Comparison of ENCODE assay signal across 1 cellular context in genomic region chr20:31602779-31603441, GRCh38.
TF ChIP-seq lines count a peak whose summit lies in the region.

No MANE protein-coding gene starts in this region.

TF ChIP-seq in GM12878, 131 proteins besides CTCF, POLR2A, EP300 and RAD21 (continued from another document):
- TF ChIP-seq, protein P1, sequence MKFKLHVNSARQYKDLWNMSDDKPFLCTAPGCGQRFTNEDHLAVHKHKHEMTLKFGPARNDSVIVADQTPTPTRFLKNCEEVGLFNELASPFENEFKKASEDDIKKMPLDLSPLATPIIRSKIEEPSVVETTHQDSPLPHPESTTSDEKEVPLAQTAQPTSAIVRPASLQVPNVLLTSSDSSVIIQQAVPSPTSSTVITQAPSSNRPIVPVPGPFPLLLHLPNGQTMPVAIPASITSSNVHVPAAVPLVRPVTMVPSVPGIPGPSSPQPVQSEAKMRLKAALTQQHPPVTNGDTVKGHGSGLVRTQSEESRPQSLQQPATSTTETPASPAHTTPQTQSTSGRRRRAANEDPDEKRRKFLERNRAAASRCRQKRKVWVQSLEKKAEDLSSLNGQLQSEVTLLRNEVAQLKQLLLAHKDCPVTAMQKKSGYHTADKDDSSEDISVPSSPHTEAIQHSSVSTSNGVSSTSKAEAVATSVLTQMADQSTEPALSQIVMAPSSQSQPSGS (IDR thresholded peaks at IDR 0.05; ENCODE audit: low read length) = peak; percentile 60; the same call in 1 of the 2 replicates
- TF ChIP-seq GATAD2B (conservative IDR thresholded peaks at IDR 0.05; ENCODE audit: low read depth) (no peak), MTA2 (IDR thresholded peaks at IDR 0.05; ENCODE audit: low read depth) (no peak), ATF7 (IDR thresholded peaks at IDR 0.05; ENCODE audit: low read depth) (no peak), ETV6 (conservative IDR thresholded peaks at IDR 0.05 in 1 of 2, IDR thresholded peaks at IDR 0.05 in 1 of 2; ENCODE audit: borderline replicate concordance in 1 of 2, low read depth in 1 of 2) (peak in 1 of 2 experiments; percentile 62; a peak in 1 of 4 replicates), BMI1 (IDR thresholded peaks at IDR 0.05; ENCODE audit: borderline replicate concordance) (no peak), STAT3 (IDR thresholded peaks at IDR 0.05; ENCODE audit: low read depth, low read length) (no peak), RUNX3 (IDR thresholded peaks at IDR 0.05; ENCODE audit: low read length) (peak; percentile 86), SUPT20H (IDR thresholded peaks at IDR 0.05; ENCODE audit: borderline replicate concordance, control insufficient read depth, low read depth, low read length) (no peak), NFIC (IDR thresholded peaks at IDR 0.05; ENCODE audit: low read depth, low read length) (peak; percentile 57), JUNB (IDR thresholded peaks at IDR 0.05) (peak; percentile 89), CHD4 (IDR thresholded peaks at IDR 0.05) (no peak), NR2F1 (conservative IDR thresholded peaks at IDR 0.05) (0 out of 2 replicates have a peak, but pooled peaks have one; percentile 19), SREBF1 (IDR thresholded peaks at IDR 0.05; ENCODE audit: low read length) (no peak), CHD2 (IDR thresholded peaks at IDR 0.05; ENCODE audit: borderline replicate concordance, low read depth, low read length) (no peak), SMAD1 (IDR thresholded peaks at IDR 0.05; ENCODE audit: low read depth, partially characterized antibody) (no peak), KAT2A (conservative IDR thresholded peaks at IDR 0.05; ENCODE audit: control insufficient read depth, low read depth, low read length) (no peak), JUND (IDR thresholded peaks at IDR 0.05; ENCODE audit: low read depth, low read length) (no peak), ESRRA (IDR thresholded peaks at IDR 0.05; ENCODE audit: low read length) (no peak), HCFC1 (IDR thresholded peaks at IDR 0.05; ENCODE audit: low read length) (no peak), BCL11A (IDR thresholded peaks at IDR 0.05; ENCODE audit: low read depth, low read length) (peak; percentile 76; the same call in 1 of the 2 replicates), PAX5 (IDR thresholded peaks at IDR 0.05; ENCODE audit: borderline replicate concordance, low read depth, low read length) (peak; percentile 65; the same call in 1 of the 2 replicates), CBFB (IDR thresholded peaks at IDR 0.05; ENCODE audit: low read depth) (peak; percentile 61; the same call in 1 of the 2 replicates), MEF2A (IDR thresholded peaks at IDR 0.05; ENCODE audit: insufficient read depth, low read depth, low read length) (no peak), IRF4 (IDR thresholded peaks at IDR 0.05; ENCODE audit: low read depth, low read length) (peak; percentile 67), ZNF207 (IDR thresholded peaks at IDR 0.05; ENCODE audit: borderline replicate concordance) (no peak), RELA (IDR thresholded peaks at IDR 0.05; ENCODE audit: borderline replicate concordance, partially characterized antibody) (no peak), E4F1 (IDR thresholded peaks at IDR 0.05; ENCODE audit: borderline replicate concordance, partially characterized antibody) (no peak), CREM (IDR thresholded peaks at IDR 0.05; ENCODE audit: low read depth) (peak; percentile 74), EED (IDR thresholded peaks at IDR 0.05; ENCODE audit: low read depth) (peak; percentile 78; the same call in 1 of the 2 replicates), SRF (IDR thresholded peaks at IDR 0.05; ENCODE audit: low read depth in 2 of 2, low read length in 2 of 2) (no peak), TCF3 (IDR thresholded peaks at IDR 0.05; ENCODE audit: borderline replicate concordance, insufficient read depth, low read depth, low read length) (peak; percentile 76; the same call in 1 of the 2 replicates), CREB1 (IDR thresholded peaks at IDR 0.05; ENCODE audit: low read depth) (no peak)
- TF ChIP-seq, protein P2, sequence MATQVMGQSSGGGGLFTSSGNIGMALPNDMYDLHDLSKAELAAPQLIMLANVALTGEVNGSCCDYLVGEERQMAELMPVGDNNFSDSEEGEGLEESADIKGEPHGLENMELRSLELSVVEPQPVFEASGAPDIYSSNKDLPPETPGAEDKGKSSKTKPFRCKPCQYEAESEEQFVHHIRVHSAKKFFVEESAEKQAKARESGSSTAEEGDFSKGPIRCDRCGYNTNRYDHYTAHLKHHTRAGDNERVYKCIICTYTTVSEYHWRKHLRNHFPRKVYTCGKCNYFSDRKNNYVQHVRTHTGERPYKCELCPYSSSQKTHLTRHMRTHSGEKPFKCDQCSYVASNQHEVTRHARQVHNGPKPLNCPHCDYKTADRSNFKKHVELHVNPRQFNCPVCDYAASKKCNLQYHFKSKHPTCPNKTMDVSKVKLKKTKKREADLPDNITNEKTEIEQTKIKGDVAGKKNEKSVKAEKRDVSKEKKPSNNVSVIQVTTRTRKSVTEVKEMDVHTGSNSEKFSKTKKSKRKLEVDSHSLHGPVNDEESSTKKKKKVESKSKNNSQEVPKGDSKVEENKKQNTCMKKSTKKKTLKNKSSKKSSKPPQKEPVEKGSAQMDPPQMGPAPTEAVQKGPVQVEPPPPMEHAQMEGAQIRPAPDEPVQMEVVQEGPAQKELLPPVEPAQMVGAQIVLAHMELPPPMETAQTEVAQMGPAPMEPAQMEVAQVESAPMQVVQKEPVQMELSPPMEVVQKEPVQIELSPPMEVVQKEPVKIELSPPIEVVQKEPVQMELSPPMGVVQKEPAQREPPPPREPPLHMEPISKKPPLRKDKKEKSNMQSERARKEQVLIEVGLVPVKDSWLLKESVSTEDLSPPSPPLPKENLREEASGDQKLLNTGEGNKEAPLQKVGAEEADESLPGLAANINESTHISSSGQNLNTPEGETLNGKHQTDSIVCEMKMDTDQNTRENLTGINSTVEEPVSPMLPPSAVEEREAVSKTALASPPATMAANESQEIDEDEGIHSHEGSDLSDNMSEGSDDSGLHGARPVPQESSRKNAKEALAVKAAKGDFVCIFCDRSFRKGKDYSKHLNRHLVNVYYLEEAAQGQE (IDR thresholded peaks at IDR 0.05; ENCODE audit: low read depth, low read length) = no peak
- TF ChIP-seq, protein P3, sequence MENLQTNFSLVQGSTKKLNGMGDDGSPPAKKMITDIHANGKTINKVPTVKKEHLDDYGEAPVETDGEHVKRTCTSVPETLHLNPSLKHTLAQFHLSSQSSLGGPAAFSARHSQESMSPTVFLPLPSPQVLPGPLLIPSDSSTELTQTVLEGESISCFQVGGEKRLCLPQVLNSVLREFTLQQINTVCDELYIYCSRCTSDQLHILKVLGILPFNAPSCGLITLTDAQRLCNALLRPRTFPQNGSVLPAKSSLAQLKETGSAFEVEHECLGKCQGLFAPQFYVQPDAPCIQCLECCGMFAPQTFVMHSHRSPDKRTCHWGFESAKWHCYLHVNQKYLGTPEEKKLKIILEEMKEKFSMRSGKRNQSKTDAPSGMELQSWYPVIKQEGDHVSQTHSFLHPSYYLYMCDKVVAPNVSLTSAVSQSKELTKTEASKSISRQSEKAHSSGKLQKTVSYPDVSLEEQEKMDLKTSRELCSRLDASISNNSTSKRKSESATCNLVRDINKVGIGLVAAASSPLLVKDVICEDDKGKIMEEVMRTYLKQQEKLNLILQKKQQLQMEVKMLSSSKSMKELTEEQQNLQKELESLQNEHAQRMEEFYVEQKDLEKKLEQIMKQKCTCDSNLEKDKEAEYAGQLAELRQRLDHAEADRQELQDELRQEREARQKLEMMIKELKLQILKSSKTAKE (IDR thresholded peaks at IDR 0.05; ENCODE audit: low read depth, poor library complexity, severe bottlenecking) = peak; percentile 14
- TF ChIP-seq, protein P4, sequence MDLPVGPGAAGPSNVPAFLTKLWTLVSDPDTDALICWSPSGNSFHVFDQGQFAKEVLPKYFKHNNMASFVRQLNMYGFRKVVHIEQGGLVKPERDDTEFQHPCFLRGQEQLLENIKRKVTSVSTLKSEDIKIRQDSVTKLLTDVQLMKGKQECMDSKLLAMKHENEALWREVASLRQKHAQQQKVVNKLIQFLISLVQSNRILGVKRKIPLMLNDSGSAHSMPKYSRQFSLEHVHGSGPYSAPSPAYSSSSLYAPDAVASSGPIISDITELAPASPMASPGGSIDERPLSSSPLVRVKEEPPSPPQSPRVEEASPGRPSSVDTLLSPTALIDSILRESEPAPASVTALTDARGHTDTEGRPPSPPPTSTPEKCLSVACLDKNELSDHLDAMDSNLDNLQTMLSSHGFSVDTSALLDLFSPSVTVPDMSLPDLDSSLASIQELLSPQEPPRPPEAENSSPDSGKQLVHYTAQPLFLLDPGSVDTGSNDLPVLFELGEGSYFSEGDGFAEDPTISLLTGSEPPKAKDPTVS (IDR thresholded peaks at IDR 0.05; ENCODE audit: low read depth, low read length) = no peak
- TF ChIP-seq, protein P5, sequence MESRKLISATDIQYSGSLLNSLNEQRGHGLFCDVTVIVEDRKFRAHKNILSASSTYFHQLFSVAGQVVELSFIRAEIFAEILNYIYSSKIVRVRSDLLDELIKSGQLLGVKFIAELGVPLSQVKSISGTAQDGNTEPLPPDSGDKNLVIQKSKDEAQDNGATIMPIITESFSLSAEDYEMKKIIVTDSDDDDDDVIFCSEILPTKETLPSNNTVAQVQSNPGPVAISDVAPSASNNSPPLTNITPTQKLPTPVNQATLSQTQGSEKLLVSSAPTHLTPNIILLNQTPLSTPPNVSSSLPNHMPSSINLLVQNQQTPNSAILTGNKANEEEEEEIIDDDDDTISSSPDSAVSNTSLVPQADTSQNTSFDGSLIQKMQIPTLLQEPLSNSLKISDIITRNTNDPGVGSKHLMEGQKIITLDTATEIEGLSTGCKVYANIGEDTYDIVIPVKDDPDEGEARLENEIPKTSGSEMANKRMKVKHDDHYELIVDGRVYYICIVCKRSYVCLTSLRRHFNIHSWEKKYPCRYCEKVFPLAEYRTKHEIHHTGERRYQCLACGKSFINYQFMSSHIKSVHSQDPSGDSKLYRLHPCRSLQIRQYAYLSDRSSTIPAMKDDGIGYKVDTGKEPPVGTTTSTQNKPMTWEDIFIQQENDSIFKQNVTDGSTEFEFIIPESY (IDR thresholded peaks at IDR 0.05) = no peak
TF ChIP-seq in GM12878: peak in this region for 16.
